Comparison of ENCODE assay signal across 28 cellular contexts in genomic region chr4:145840801-145841200, GRCh38.
"Had no signal": no experiment of that assay in that cellular context is flagged by ENCODE, and none has a peak within 500 bp of the region (broad histone marks: within the 10 kb centered on the region; RNA-seq: fewer than 3 reads in every experiment).

No MANE protein-coding gene starts in this region.

- H3K4me3 Mint-ChIP-seq: activated CD8-positive, alpha-beta T cell treated with anti-CD3 and anti-CD28 coated beads for 36 hours; activated naive CD8-positive, alpha-beta T cell; activated T-cell treated with anti-CD3 and anti-CD28 coated beads, Interleukin-2, amount 50 U/mL, for 4 hours; activated T-helper 17 cell treated with anti-CD3 and anti-CD28 coated beads, Interleukin-2, amount 50 U/mL, for 72 hours; effector memory CD8-positive, alpha-beta T cell; T-helper 17 cell; T-helper 2 cell treated with Interferon-gamma antibody and Interleukin-4, amounts not matched to agents 5 μg/mL and 100 μg/mL, for 36 hours had no signal

- H3K27ac ChIP-seq: brain microvascular endothelial cell, esophagus muscularis mucosa, foreskin keratinocyte, heart left ventricle had no signal

- FAIRE-seq: astrocyte, colon had no signal

- H3K36me3 ChIP-seq: brain microvascular endothelial cell had no signal

- H3K27me3 ChIP-seq: brain microvascular endothelial cell, esophagus muscularis mucosa, foreskin keratinocyte, gastrocnemius medialis, heart left ventricle had no signal

- H3K9me3 ChIP-seq: esophagus muscularis mucosa, gastrocnemius medialis, heart left ventricle had no signal

- DNase-seq: activated CD4-positive, alpha-beta T cell treated with anti-CD3 and anti-CD28 coated beads, Interleukin-2, amount 50 U/mL, for 1 hour; activated CD4-positive, alpha-beta T cell treated with anti-CD3 and anti-CD28 coated beads, Interleukin-2, amount 50 U/mL, for 48 hours; activated CD4-positive, CD25-positive, alpha-beta regulatory T cell; activated CD4-positive, CD25-positive, alpha-beta regulatory T cell treated with anti-CD3 and anti-CD28 coated beads, Interleukin-2, amount 50 U/mL, for 72 hours; activated CD8-positive, alpha-beta memory T cell treated with anti-CD3 and anti-CD28 coated beads for 24 hours; activated effector memory CD4-positive, alpha-beta T cell treated with Interleukin-2 at 50 U/mL for 16 hours; activated gamma-delta T cell treated with Interleukin-2 at 50 U/mL for 16 hours; activated naive CD4-positive, alpha-beta T cell treated with anti-CD3 and anti-CD28 coated beads, Interleukin-2, amount 50 U/mL, for 16 hours; activated naive CD4-positive, alpha-beta T cell treated with Interleukin-2 at 50 U/mL for 16 hours; activated T-cell treated with anti-CD3 and anti-CD28 coated beads, Interleukin-2, amount 50 U/mL, for 4 hours; amniotic stem cell; cortex of kidney; effector CD4-positive, alpha-beta T cell; gastrocnemius medialis; glutamatergic neuron; heart left ventricle; T-helper 17 cell; T1000 had no signal

- H3K27me3 Mint-ChIP-seq: activated CD8-positive, alpha-beta T cell treated with anti-CD3 and anti-CD28 coated beads for 36 hours; activated naive CD8-positive, alpha-beta T cell; activated T-helper 17 cell treated with anti-CD3 and anti-CD28 coated beads, Interleukin-2, amount 50 U/mL, for 72 hours; effector memory CD8-positive, alpha-beta T cell; T-helper 17 cell had no signal

- H3K27ac Mint-ChIP-seq: activated CD8-positive, alpha-beta T cell treated with anti-CD3 and anti-CD28 coated beads for 36 hours; activated naive CD8-positive, alpha-beta T cell; activated T-helper 17 cell treated with anti-CD3 and anti-CD28 coated beads, Interleukin-2, amount 50 U/mL, for 72 hours; T-helper 17 cell; T-helper 2 cell treated with Interferon-gamma antibody and Interleukin-4, amounts not matched to agents 5 μg/mL and 100 μg/mL, for 36 hours had no signal

- H3K9me3 Mint-ChIP-seq: activated CD8-positive, alpha-beta T cell treated with anti-CD3 and anti-CD28 coated beads for 36 hours; activated T-cell treated with anti-CD3 and anti-CD28 coated beads, Interleukin-2, amount 50 U/mL, for 4 hours; activated T-helper 17 cell treated with anti-CD3 and anti-CD28 coated beads, Interleukin-2, amount 50 U/mL, for 72 hours; effector memory CD8-positive, alpha-beta T cell; T-helper 2 cell treated with Interferon-gamma antibody and Interleukin-4, amounts not matched to agents 5 μg/mL and 100 μg/mL, for 36 hours had no signal

- H3K4me3 ChIP-seq: esophagus muscularis mucosa, gastrocnemius medialis, heart left ventricle had no signal
